2 cellular contexts compared by ENCODE assay signal in genomic region chr2:54728669-54729120, GRCh38.
TF ChIP-seq lines count a peak whose summit lies in the region.

No MANE protein-coding gene starts in this region.

TF ChIP-seq in HCT116, 20 proteins besides CTCF, POLR2A, EP300 and RAD21 (continued from another document):
- no peak for TF ChIP-seq EZH2phosphoT487 (IDR thresholded peaks at IDR 0.05; ENCODE audit: borderline replicate concordance)
- peak; percentile 57 for TF ChIP-seq EGR1 (IDR thresholded peaks at IDR 0.05; ENCODE audit: low read depth)
- TF ChIP-seq SIN3A (IDR thresholded peaks at IDR 0.05; ENCODE audit: low read depth) = no peak
- TF ChIP-seq CEBPB (IDR thresholded peaks at IDR 0.05; ENCODE audit: low read depth) = no peak
- TF ChIP-seq FOSL1 (IDR thresholded peaks at IDR 0.05; ENCODE audit: low read depth) = peak; percentile 84
- TF ChIP-seq EZH2 (IDR thresholded peaks at IDR 0.05) = no peak
- no peak for TF ChIP-seq ELF1 (IDR thresholded peaks at IDR 0.05; ENCODE audit: borderline replicate concordance, low read depth)
- no peak for TF ChIP-seq TCF7L2 (IDR thresholded peaks at IDR 0.05; ENCODE audit: borderline replicate concordance, extremely low read depth, insufficient read depth, insufficient read length)
- TF ChIP-seq ZBTB33 (IDR thresholded peaks at IDR 0.05; ENCODE audit: extremely low read depth, insufficient replicate concordance, low read length) = no peak
- TF ChIP-seq POLR2AphosphoS5 (IDR thresholded peaks at IDR 0.05; ENCODE audit: low read depth, low read length) = 0 out of 2 replicates have a peak, but pooled peaks have one; percentile 31

TF ChIP-seq in SK-N-SH treated with all-trans-retinoic acid at 6 μM for 48 hours, 23 proteins besides CTCF, POLR2A, EP300 and RAD21 (continued from another document):
- no peak for TF ChIP-seq TSHZ2 (CRISPR knock-in tag; IDR thresholded peaks at IDR 0.05)
